ENCODE assay signal across 16 cellular contexts in the genomic region with DNA sequence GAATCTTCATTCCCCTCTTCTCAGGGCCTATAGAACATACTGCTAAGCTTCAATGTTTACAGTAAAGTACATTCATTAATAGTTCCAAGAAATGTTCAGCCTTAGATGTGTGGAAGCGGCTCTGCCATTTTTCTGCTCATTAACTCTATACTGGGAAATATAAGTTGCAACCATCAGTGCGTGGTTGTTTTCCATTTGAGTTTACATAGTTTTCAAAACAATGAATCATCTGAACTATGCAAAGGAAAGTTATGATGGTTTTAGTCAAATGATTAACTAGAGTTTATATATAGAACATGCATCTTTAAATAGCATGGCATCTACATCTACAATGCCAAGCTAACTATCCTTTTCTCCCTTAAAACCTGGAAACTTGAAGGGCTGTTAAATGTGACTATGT. TPM values are rescaled to one million over a fixed set of nuclear protein-coding genes. Genes with fewer than 3 reads are reported as not detected.
DNase-seq lines count a peak whose midpoint lies in the region; ATAC-seq and TF ChIP-seq lines count a peak whose summit lies in the region.
"Had no signal": no experiment of that assay in that cellular context is flagged by ENCODE, and none has a peak within 500 bp of the region (broad histone marks: within the 10 kb centered on the region; RNA-seq: fewer than 3 reads in every experiment).

No MANE protein-coding gene starts in this region.

- no peaks in the 10 kb centered on the region for H3K27me3 Mint-ChIP-seq in mesothelial cell of epicardium (ENCODE audit: low read depth)

- no peak for DNase-seq in mesothelial cell of epicardium (ENCODE audit: low spot score in 2 of 2, unreplicated experiment in 2 of 2)
- DNase-seq in NCI-H128 (lab: John Stamatoyannopoulos, UW; ENCODE audit: unreplicated experiment) = no peak
- no peak for DNase-seq in stimulated activated CD4-positive, alpha-beta T cell treated with anti-CD3 and anti-CD28 coated beads, Interleukin-2, amount 100 ng/mL, for 48 hours
- no peak for DNase-seq in glomerular visceral epithelial cell (ENCODE audit: extremely low spot score)
- DNase-seq: DMS79 treated with DMSO at 0.1 percent for 48 hours; KG1; NCI-H2081 treated with DMSO at 0.1 percent for 48 hours; OCI-M1; posterior cingulate gyrus; stimulated activated CD4-positive, alpha-beta T cell treated with anti-CD3 and anti-CD28 coated beads, Interleukin-4, amount 100 ng/mL, for 1 hour; substantia nigra; T1000 had no signal

- H3K36me3 Mint-ChIP-seq in mesothelial cell of epicardium = peaks cover 5% of the 10 kb centered on the region

- TF ChIP-seq CTCF in mesothelial cell of epicardium (IDR thresholded peaks at IDR 0.05; ENCODE audit: unreplicated experiment) = no peak

- no peaks in the 10 kb centered on the region for H3K9me3 Mint-ChIP-seq in mesothelial cell of epicardium

- peak overlapping the region; percentile 32 for H3K27ac Mint-ChIP-seq in mesothelial cell of epicardium

- no peak overlapping the region for H3K4me3 Mint-ChIP-seq in mesothelial cell of epicardium

- H3K4me1 Mint-ChIP-seq in mesothelial cell of epicardium = peaks cover 65% of the 10 kb centered on the region

- ATAC-seq in GM18858 (IDR thresholded peaks at IDR 0.05; ENCODE audit: unreplicated experiment) (peak; percentile 46), GM21717 (IDR thresholded peaks at IDR 0.05; ENCODE audit: unreplicated experiment) (peak; percentile 56), HG03565 (IDR thresholded peaks at IDR 0.05; ENCODE audit: unreplicated experiment) (peak; percentile 47)
- ATAC-seq: left lobe of liver had no signal

RNA-seq across cellular contexts. Expression of a gene that starts 29.6 kb away (rescaled TPM):
- total RNA-seq in mesothelial cell of epicardium = 72.4 to 76.8 TPM (median 76.6 TPM) in 3 replicates
